In genomic region chr10:120511165-120511564, GRCh38 we compare ENCODE assay signal across 28 cellular contexts. TPM values are rescaled to one million over a fixed set of nuclear protein-coding genes. Genes with fewer than 3 reads are reported as not detected.
A peak's percentile ranks its signal among the peaks of the same experiment; 100 is the strongest.
DNase-seq lines count a peak whose midpoint lies in the region; ATAC-seq and TF ChIP-seq lines count a peak whose summit lies in the region.
"Had no signal": no experiment of that assay in that cellular context is flagged by ENCODE, and none has a peak within 500 bp of the region (broad histone marks: within the 10 kb centered on the region; RNA-seq: fewer than 3 reads in every experiment).

No MANE protein-coding gene starts in this region.

- no peaks in the 10 kb centered on the region for H3K36me3 Mint-ChIP-seq in chondrocyte (ENCODE audit: low read depth)
- H3K36me3 Mint-ChIP-seq: natural killer cell treated with Interleukin-12 subunit alpha and Interleukin-12 subunit beta and Interleukin-15 and Interleukin-18, amount 100 ng/mL, for 72 hours had no signal

- TF ChIP-seq CTCF in brain microvascular endothelial cell (IDR thresholded peaks at IDR 0.05; ENCODE audit: low read depth, low read length, missing control alignments) (peak; percentile 14), kidney epithelial cell (IDR thresholded peaks at IDR 0.05; ENCODE audit: insufficient read depth, low read length, poor library complexity, severe bottlenecking) (no peak), chondrocyte (IDR thresholded peaks at IDR 0.05) (no peak)

- H3K4me1 Mint-ChIP-seq in chondrocyte (ENCODE audit: low read depth) = peaks cover 5% of the 10 kb centered on the region
- H3K4me1 Mint-ChIP-seq: IgD-negative memory B cell had no signal

- no peaks in the 10 kb centered on the region for H3K9me3 ChIP-seq in MG63
- H3K9me3 ChIP-seq: BE2C, tibial artery had no signal

- H3K36me3 ChIP-seq in MG63 (no peaks in the 10 kb centered on the region), brain microvascular endothelial cell (replicated peaks) (no peaks in the 10 kb centered on the region), kidney epithelial cell (ENCODE audit: control insufficient read depth, insufficient read depth, low read length) (no peaks in the 10 kb centered on the region)
- H3K36me3 ChIP-seq: BE2C, tibial artery had no signal

- H3K9me3 Mint-ChIP-seq in chondrocyte (ENCODE audit: low read depth) = no peaks in the 10 kb centered on the region
- H3K9me3 Mint-ChIP-seq: activated CD4-positive, alpha-beta T cell treated with anti-CD3 and anti-CD28 coated beads, Interleukin-2, amount 10 ng/mL, durations not matched to agents 7 days and 5 days; IgD-negative memory B cell; natural killer cell treated with Interleukin-12 subunit alpha and Interleukin-12 subunit beta and Interleukin-15 and Interleukin-18, amount 100 ng/mL, for 72 hours had no signal

- H3K4me3 ChIP-seq in MG63 (no peak overlapping the region), brain microvascular endothelial cell (ENCODE audit: low read depth, low read length) (no peak overlapping the region), kidney epithelial cell (ENCODE audit: low read depth, low read length) (no peak overlapping the region)
- H3K4me3 ChIP-seq: hepatocyte, tibial artery had no signal

- H3K27ac Mint-ChIP-seq in chondrocyte (ENCODE audit: unreplicated experiment) = no peak overlapping the region
- H3K27ac Mint-ChIP-seq: activated CD4-positive, alpha-beta T cell treated with anti-CD3 and anti-CD28 coated beads, Interleukin-2, amount 10 ng/mL, durations not matched to agents 7 days and 5 days; IgD-negative memory B cell; natural killer cell treated with Interleukin-12 subunit alpha and Interleukin-12 subunit beta and Interleukin-15 and Interleukin-18, amount 100 ng/mL, for 72 hours had no signal

- H3K27ac ChIP-seq in brain microvascular endothelial cell = no peak overlapping the region
- H3K27ac ChIP-seq: hepatocyte, tibial artery had no signal

- in situ Hi-C loops in brain microvascular endothelial cell (cut with HindIII; ENCODE audit: low pct_ligation_motif_present, low sequenced_read_pairs) = no loop called here

- peak; percentile 39 for DNase-seq in EL
- peak; percentile 60 for DNase-seq in MG63
- no peak for DNase-seq in brain microvascular endothelial cell
- DNase-seq in kidney epithelial cell (ENCODE audit: low read depth) = peak; percentile 56
- no peak for DNase-seq in chondrocyte (ENCODE audit: low spot score)
- DNase-seq in activated T-cell treated with anti-CD3 and anti-CD28 coated beads, Interleukin-2, amount 50 U/mL, for 48 hours = no peak
- DNase-seq in Kasumi-1 (lab: John Stamatoyannopoulos, UW) = no peak
- DNase-seq: activated CD4-positive, alpha-beta T cell treated with anti-CD3 and anti-CD28 coated beads, Interleukin-2, amount 10 ng/mL, durations not matched to agents 7 days and 5 days; activated CD8-positive, alpha-beta memory T cell treated with anti-CD3 and anti-CD28 coated beads, Interleukin-2, amount 50 U/mL, for 4 hours; activated gamma-delta T cell; BE2C; COR-L47; effector CD8-positive, alpha-beta T cell; GOT3; kidney; NCI-H2029 treated with DMSO at 0.1 percent for 48 hours; NCI-H510A; posterior cingulate gyrus; stimulated activated CD4-positive, alpha-beta T cell treated with anti-CD3 and anti-CD28 coated beads, Interleukin-1b, Interleukin-23, amount 100 ng/mL, for 48 hours; stimulated activated naive CD4-positive, alpha-beta T cell treated with Interleukin-2 at 50 U/mL for 16 hours; T-helper 1 cell; tibial artery had no signal

- no peak for ATAC-seq in GM21723 (IDR thresholded peaks at IDR 0.05; ENCODE audit: unreplicated experiment)
- ATAC-seq: natural killer cell treated with Interleukin-12 subunit alpha and Interleukin-12 subunit beta and Interleukin-15 and Interleukin-18, amount 100 ng/mL, for 72 hours; Right ventricle myocardium inferior had no signal

- H3K27me3 Mint-ChIP-seq in chondrocyte (ENCODE audit: low read depth) = no peaks in the 10 kb centered on the region
- H3K27me3 Mint-ChIP-seq: activated CD4-positive, alpha-beta T cell treated with anti-CD3 and anti-CD28 coated beads, Interleukin-2, amount 10 ng/mL, durations not matched to agents 7 days and 5 days had no signal

- no peak overlapping the region for H3K4me3 Mint-ChIP-seq in chondrocyte (ENCODE audit: unreplicated experiment)
- H3K4me3 Mint-ChIP-seq: activated CD4-positive, alpha-beta T cell treated with anti-CD3 and anti-CD28 coated beads, Interleukin-2, amount 10 ng/mL, durations not matched to agents 7 days and 5 days; IgD-negative memory B cell; natural killer cell treated with Interleukin-12 subunit alpha and Interleukin-12 subunit beta and Interleukin-15 and Interleukin-18, amount 100 ng/mL, for 72 hours had no signal

- H3K27me3 ChIP-seq in MG63 (no peaks in the 10 kb centered on the region), brain microvascular endothelial cell (replicated peaks) (no peaks in the 10 kb centered on the region), kidney epithelial cell (ENCODE audit: control insufficient read depth, insufficient read depth, low read length) (no peaks in the 10 kb centered on the region)
- H3K27me3 ChIP-seq: BE2C, hepatocyte, tibial artery had no signal

RNA-seq across cellular contexts. Expression of gene PLPP4, which starts 54.1 kb away (rescaled TPM):
- 3.4 and 13.4 TPM in 2 replicates for total RNA-seq in MG63 (2014; rRNA removed; shearing (Covaris generic); ENCODE audit: low replicate concordance)
- total RNA-seq in kidney epithelial cell = 5.3 and 9.4 TPM in 2 replicates
- total RNA-seq in chondrocyte = 2.8 to 11.6 TPM (median 3.0 TPM) in 3 replicates
- total RNA-seq: activated CD4-positive, alpha-beta T cell treated with anti-CD3 and anti-CD28 coated beads, Interleukin-2, amount 10 ng/mL, durations not matched to agents 7 days and 5 days; mesenteric fat pad; natural killer cell treated with Interleukin-12 subunit alpha and Interleukin-12 subunit beta and Interleukin-15 and Interleukin-18, amount 100 ng/mL, for 72 hours; Right ventricle myocardium inferior had no signal

Comparison
In these comparisons a context has a peak if more than half of its experiments do, and no peak if none do; other contexts are left out.
1. DNase-seq: peak in EL (single experiment), MG63 (single experiment) and kidney epithelial cell (single experiment); none in brain microvascular endothelial cell (single experiment), chondrocyte (single experiment), activated T-cell treated with anti-CD3 and anti-CD28 coated beads, Interleukin-2, amount 50 U/mL, for 48 hours (0 of 2) and Kasumi-1 (0 of 2).